8 cellular contexts compared by ENCODE assay signal in genomic region chr19:10870501-10870954, GRCh38. TPM values are rescaled to one million over a fixed set of nuclear protein-coding genes. Genes with fewer than 3 reads are reported as not detected.
DNase-seq lines count a peak whose midpoint lies in the region; ATAC-seq, FAIRE-seq and TF ChIP-seq lines count a peak whose summit lies in the region.

No MANE protein-coding gene starts in this region.

- TF ChIP-seq POLR2A in breast epithelium (IDR thresholded peaks at IDR 0.05), result no peak

- H3K27me3 ChIP-seq in A673 (replicated peaks; ENCODE audit: insufficient read depth, low read depth, low read length, poor library complexity) (no peaks in the 10 kb centered on the region), breast epithelium (no peaks in the 10 kb centered on the region), mucosa of rectum (ENCODE audit: control insufficient read depth in 2 of 2, insufficient read depth in 2 of 2, low read length in 2 of 2) (no peaks in the 10 kb centered on the region)

- H3K4me3 ChIP-seq in A673 (ENCODE audit: low read depth, low read length, poor library complexity, severe bottlenecking) (peak overlapping the region; percentile 43), HFF-Myc (replicated peaks; ENCODE audit: low read depth, low read length) (peak overlapping the region; percentile 34), breast epithelium (peak overlapping the region; percentile 40 to 69 (median 52)), mucosa of rectum (ENCODE audit: low read length in 2 of 2) (peak overlapping the region; percentile 72 to 73)

- no TSS peak for BruUV-seq in A673 (replicated peaks; lab: Mats Ljungman, UMichigan)

- H3K36me3 ChIP-seq in A673 (ENCODE audit: insufficient read depth, low read length, poor library complexity, severe bottlenecking) (no peaks in the 10 kb centered on the region), breast epithelium (no peaks in the 10 kb centered on the region), mucosa of rectum (ENCODE audit: control insufficient read depth in 2 of 2, insufficient read depth in 2 of 2, low read length in 2 of 2) (no peaks in the 10 kb centered on the region)

- no peak for FAIRE-seq in RCC 7860 (lab: Jason Lieb, UNC)

- CTCF ChIA-PET in A673 (lab: Charles Lee), result interaction anchor here (0.5 to 1.0 kb wide), 5 partner anchors 12 to 304 kb away, joined by 3 to 11 read pairs (median 7); partner anchors contain the start of gene DNM2

- intact Hi-C loops in A673 (cut with micrococcal nuclease; ENCODE audit: unreplicated experiment), result loop anchor here (5.0 kb wide), 1 partner anchor 57 kb away; the partner anchor contains the start of genes TIMM29 and YIPF2
- intact Hi-C loops in breast epithelium (cut with DNase I; ENCODE audit: low total_unique reads), result no loop called here

- POLR2A ChIA-PET in A673 (lab: Charles Lee; ENCODE audit: low non-redundant PET), result interaction anchor here (1.0 to 1.1 kb wide), 2 partner anchors 16 to 35 kb away, joined by 3 to 11 read pairs; no protein-coding TSS in a partner anchor

- ATAC-seq in HG03159 (IDR thresholded peaks at IDR 0.05; ENCODE audit: unreplicated experiment), result no peak

- DNase-seq in A673 (ENCODE audit: low spot score) (no peak), HFF-Myc (ENCODE audit: extremely low read depth, low read depth) (no peak), breast epithelium (ENCODE audit: low spot score in 2 of 2) (no peak), middle frontal gyrus (ENCODE audit: extremely low spot score, low spot score) (no peak), RCC 7860 (ENCODE audit: low spot score) (no peak), activated gamma-delta T cell treated with Interleukin-2 at 50 U/mL for 16 hours (no peak)

- no peak for TF ChIP-seq CTCF in A673 (conservative IDR thresholded peaks at IDR 0.05; ENCODE audit: low read depth, low read length)
- no peak for TF ChIP-seq CTCF in HFF-Myc (IDR thresholded peaks at IDR 0.05; ENCODE audit: low read depth, low read length, missing control alignments)
- TF ChIP-seq CTCF in breast epithelium (IDR thresholded peaks at IDR 0.05), result no peak

- peak overlapping the region; percentile 63 to 68 for H3K9ac ChIP-seq in mucosa of rectum (ENCODE audit: low read depth in 1 of 2, low read length in 2 of 2)

- H3K4me1 ChIP-seq in A673 (ENCODE audit: insufficient read depth, low read length, poor library complexity, severe bottlenecking), result peaks cover 11% of the 10 kb centered on the region
- no peaks in the 10 kb centered on the region for H3K4me1 ChIP-seq in breast epithelium
- H3K4me1 ChIP-seq in mucosa of rectum (ENCODE audit: control insufficient read depth in 2 of 2, insufficient read depth in 2 of 2, low read length in 2 of 2), result peaks cover 3 to 15% of the 10 kb centered on the region in 2 donors

- H3K27ac ChIP-seq in A673 (ENCODE audit: low read depth, low read length, poor library complexity, severe bottlenecking) (peak overlapping the region; percentile 55), breast epithelium (peak overlapping the region; percentile 82 to 92), mucosa of rectum (ENCODE audit: low read depth in 2 of 2, low read length in 2 of 2) (peak overlapping the region; percentile 70 to 80)

- H3K9me3 ChIP-seq in A673 (ENCODE audit: low read depth, low read length, poor library complexity, severe bottlenecking) (no peaks in the 10 kb centered on the region), breast epithelium (no peaks in the 10 kb centered on the region), mucosa of rectum (ENCODE audit: control insufficient read depth in 2 of 2, low read length in 2 of 2) (no peaks in the 10 kb centered on the region)

RNA-seq across cellular contexts. Expression of gene CARM1, which starts 0.8 kb away (rescaled TPM):
- total RNA-seq in A673 (2021) (78.7 and 81.5 TPM in 2 replicates), breast epithelium (10 to 100 TPM; 11.6 to 17.3 (median 17.0) TPM)

RNA-seq across cellular contexts. Expression of gene C19orf38, which starts 22.3 kb away (rescaled TPM):
- total RNA-seq in A673 (2021), result not detected in 2 replicates
- total RNA-seq in breast epithelium, result 1 to 10 TPM; 1.3 to 2.7 (median 2.0) TPM

RNA-seq across cellular contexts. Expression of gene TMED1, which starts 34.5 kb away (rescaled TPM):
- total RNA-seq in A673 (2021) (23.1 and 27.3 TPM in 2 replicates), breast epithelium (10 to 100 TPM; 27.2 to 51.2 (median 42.4) TPM)

RNA-seq across cellular contexts. Expression of gene YIPF2, which starts 57.9 kb away (rescaled TPM):
- 24.5 and 24.6 TPM in 2 replicates for total RNA-seq in A673 (2021)
- 10 to 100 TPM; 40.3 to 68.6 (median 59.6) TPM for total RNA-seq in breast epithelium

RNA-seq across cellular contexts. Expression of gene TIMM29, which starts 58.1 kb away (rescaled TPM):
- total RNA-seq in A673 (2021), result 30.0 and 32.5 TPM in 2 replicates
- total RNA-seq in breast epithelium, result 10 to 100 TPM; 21.1 to 31.6 (median 21.6) TPM
